Comparison of ENCODE assay signal across 32 cellular contexts in the genomic region with DNA sequence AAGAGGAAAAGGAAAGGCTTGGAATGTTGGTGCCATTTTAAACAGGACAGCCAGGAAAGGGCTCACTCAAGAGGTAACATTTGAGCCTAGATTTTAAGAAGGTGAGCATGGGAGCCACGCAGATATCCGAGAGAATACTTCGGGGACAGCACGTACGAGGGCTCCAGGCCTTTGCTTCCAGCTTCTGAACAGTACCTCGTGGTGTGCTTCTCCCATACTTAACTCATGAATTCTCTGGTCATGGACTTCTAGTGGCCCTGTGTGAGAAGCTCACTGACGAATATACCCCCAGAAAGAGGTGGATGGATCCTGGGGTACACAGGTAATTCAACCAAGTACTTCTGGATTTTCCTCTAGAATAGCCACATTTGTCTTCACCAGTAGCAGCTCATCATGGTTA. TPM values are rescaled to one million over a fixed set of nuclear protein-coding genes. Genes with fewer than 3 reads are reported as not detected.
"Had no signal": no experiment of that assay in that cellular context is flagged by ENCODE, and none has a peak within 500 bp of the region (broad histone marks: within the 10 kb centered on the region; RNA-seq: fewer than 3 reads in every experiment).

No MANE protein-coding gene starts in this region.

- H3K36me3 ChIP-seq: neural progenitor cell, ovary, right lobe of liver, spleen, suprapubic skin, tibial artery, transverse colon, upper lobe of right lung, uterus had no signal

- H3K4me1 Mint-ChIP-seq: stimulated activated memory B cell treated with anti-CD40 and anti-IgM and Interleukin-4, amounts not matched to agents 10 μg/mL and 1 μg/mL and 100 μg/mL, for 72 hours had no signal

- H3K4me3 ChIP-seq: neural progenitor cell, ovary, psoas muscle, right lobe of liver, skin epidermis, smooth muscle cell, spleen, suprapubic skin, tibial artery, transverse colon, upper lobe of right lung, uterus had no signal

- H3K4me3 Mint-ChIP-seq: natural killer cell; nephron; neural progenitor cell; stimulated activated memory B cell treated with anti-CD40 and anti-IgM and Interleukin-4, amounts not matched to agents 10 μg/mL and 1 μg/mL and 100 μg/mL, for 72 hours; stimulated activated naive CD8-positive, alpha-beta T cell treated with anti-CD3 and anti-CD28 coated beads, Interleukin-15, amount 100 ng/mL, for 72 hours; type B pancreatic cell had no signal

- H3K27me3 ChIP-seq: neural progenitor cell, ovary, spleen, suprapubic skin, testis, tibial artery, transverse colon, upper lobe of right lung, uterus had no signal

- H3K27me3 Mint-ChIP-seq: progenitor cell of endocrine pancreas; stimulated activated naive CD8-positive, alpha-beta T cell treated with anti-CD3 and anti-CD28 coated beads, Interleukin-15, amount 100 ng/mL, for 72 hours had no signal

- H3K4me2 ChIP-seq: neural progenitor cell, smooth muscle cell had no signal

- ATAC-seq: natural killer cell; psoas muscle; right cardiac atrium; right lobe of liver; stimulated activated memory B cell treated with anti-CD40 and anti-IgM and Interleukin-4, amounts not matched to agents 10 μg/mL and 1 μg/mL and 100 μg/mL, for 72 hours; stimulated activated naive CD8-positive, alpha-beta T cell treated with anti-CD3 and anti-CD28 coated beads, Interleukin-15, amount 100 ng/mL, for 72 hours; stimulated activated naive CD8-positive, alpha-beta T cell treated with anti-CD3 and anti-CD28 coated beads, Interleukin-15, Interleukin-2, amounts not matched to agents 100 U/mL and 50 U/mL, for 24 hours; upper lobe of right lung had no signal

- H3K9me3 Mint-ChIP-seq: natural killer cell; neural progenitor cell; stimulated activated memory B cell treated with anti-CD40 and anti-IgM and Interleukin-4, amounts not matched to agents 10 μg/mL and 1 μg/mL and 100 μg/mL, for 72 hours; stimulated activated naive CD8-positive, alpha-beta T cell treated with anti-CD3 and anti-CD28 coated beads, Interleukin-15, amount 100 ng/mL, for 72 hours; type B pancreatic cell had no signal

- H3K27ac ChIP-seq: neural progenitor cell, parathyroid adenoma, psoas muscle, right lobe of liver, skin epidermis, spleen, suprapubic skin, tibial artery, transverse colon, upper lobe of right lung, uterus had no signal

- H3K79me2 ChIP-seq: parathyroid adenoma had no signal

- DNase-seq: natural killer cell; occipital lobe; ovary; posterior cingulate gyrus; psoas muscle; right cardiac atrium; right lobe of liver; spleen; stimulated activated CD4-positive, alpha-beta T cell treated with anti-CD3 and anti-CD28 coated beads, Interleukin-12 subunit alpha, Interleukin-12 subunit beta, amount 100 ng/mL, for 4 hours; stimulated activated CD4-positive, alpha-beta T cell treated with anti-CD3 and anti-CD28 coated beads, Interleukin-1b, Interleukin-23, amount 100 ng/mL, for 48 hours; stimulated activated CD4-positive, alpha-beta T cell treated with anti-CD3 and anti-CD28 coated beads, Interleukin-4, amount 100 ng/mL, for 1 hour; stimulated activated CD4-positive, alpha-beta T cell treated with anti-CD3 and anti-CD28 coated beads, Interleukin-4, amount 100 ng/mL, for 4 hours; stimulated activated CD8-positive, alpha-beta memory T cell treated with anti-CD3 and anti-CD28 coated beads, Interleukin-4, amount 100 ng/mL, for 48 hours; stimulated activated naive CD4-positive, alpha-beta T cell; stimulated activated naive CD8-positive, alpha-beta T cell treated with anti-CD3 and anti-CD28 coated beads, Interleukin-15, amount 100 ng/mL, for 72 hours; stimulated activated naive CD8-positive, alpha-beta T cell treated with anti-CD3 and anti-CD28 coated beads, Interleukin-15, Interleukin-2, amounts not matched to agents 100 U/mL and 50 U/mL, for 24 hours; substantia nigra; testis; tibial artery; transverse colon; upper lobe of right lung; uterus had no signal

- H3K9me3 ChIP-seq: ovary, psoas muscle, right lobe of liver, spleen, suprapubic skin, testis, tibial artery, transverse colon, upper lobe of right lung, uterus had no signal

- H3K27ac Mint-ChIP-seq: natural killer cell; nephron; neural progenitor cell; progenitor cell of endocrine pancreas; stimulated activated memory B cell treated with anti-CD40 and anti-IgM and Interleukin-4, amounts not matched to agents 10 μg/mL and 1 μg/mL and 100 μg/mL, for 72 hours; type B pancreatic cell had no signal

- H2AFZ ChIP-seq: neural progenitor cell, parathyroid adenoma had no signal

- H3K9ac ChIP-seq: neural progenitor cell, parathyroid adenoma had no signal

- H3K36me3 Mint-ChIP-seq: natural killer cell; neural progenitor cell; stimulated activated memory B cell treated with anti-CD40 and anti-IgM and Interleukin-4, amounts not matched to agents 10 μg/mL and 1 μg/mL and 100 μg/mL, for 72 hours; type B pancreatic cell had no signal

- H3K4me1 ChIP-seq: neural progenitor cell, parathyroid adenoma, psoas muscle, right lobe of liver, spleen, upper lobe of right lung, uterus had no signal

RNA-seq across cellular contexts. Expression of gene VIT, which starts 2.7 kb away (rescaled TPM):
- total RNA-seq: occipital lobe, progenitor cell of endocrine pancreas, right lobe of liver had no signal
- polyA plus RNA-seq: neural cell, smooth muscle cell had no signal
